9 cellular contexts compared by ENCODE assay signal in genomic region chrX:7088968-7089615, GRCh38. TPM values are rescaled to one million over a fixed set of nuclear protein-coding genes. Genes with fewer than 3 reads are reported as not detected.
DNase-seq lines count a peak whose midpoint lies in the region; ATAC-seq and TF ChIP-seq lines count a peak whose summit lies in the region.
"Had no signal": no experiment of that assay in that cellular context is flagged by ENCODE, and none has a peak within 500 bp of the region (broad histone marks: within the 10 kb centered on the region; RNA-seq: fewer than 3 reads in every experiment).

No MANE protein-coding gene starts in this region.

- H3K27ac ChIP-seq in neural progenitor cell, result no peak overlapping the region

- no peaks in the 10 kb centered on the region for H3F3A ChIP-seq in neural progenitor cell (ENCODE audit: low read depth)

- H3K79me2 ChIP-seq in neural progenitor cell (ENCODE audit: low read depth), result no peaks in the 10 kb centered on the region

- H3K4me1 Mint-ChIP-seq in neural progenitor cell, result peaks cover 43% of the 10 kb centered on the region

- no peak overlapping the region for H3K27ac Mint-ChIP-seq in neural progenitor cell

- H2AFZ ChIP-seq in neural progenitor cell (replicated peaks), result no peak overlapping the region

- H3K9me3 ChIP-seq in neural progenitor cell (ENCODE audit: low read depth), result no peaks in the 10 kb centered on the region

- no peak overlapping the region for H3K4me2 ChIP-seq in neural progenitor cell

- no peaks in the 10 kb centered on the region for H3K27me3 Mint-ChIP-seq in neural progenitor cell (ENCODE audit: insufficient read depth, low read depth)

- peaks cover 6% of the 10 kb centered on the region for H3K4me1 ChIP-seq in neural progenitor cell

- no peak overlapping the region for H3K4me3 Mint-ChIP-seq in neural progenitor cell

- no peaks in the 10 kb centered on the region for H3K27me3 ChIP-seq in neural progenitor cell

- no peaks in the 10 kb centered on the region for H4K20me1 ChIP-seq in neural progenitor cell (ENCODE audit: low read depth)

- DNase-seq in NCI-H2171 treated with DMSO at 0.1 percent for 48 hours (lab: John Stamatoyannopoulos, UW) (peak; percentile 1), NCI-H2171 (lab: John Stamatoyannopoulos, UW) (no peak), activated T-cell treated with anti-CD3 and anti-CD28 coated beads for 1 hour (ENCODE audit: low read depth) (peak; percentile 22), neural progenitor cell (ENCODE audit: low spot score) (peak; percentile 26), retina (no peak), Ammon's horn (ENCODE audit: low spot score) (no peak)

- H3K9ac ChIP-seq in neural progenitor cell, result no peak overlapping the region

- H3K36me3 Mint-ChIP-seq in neural progenitor cell, result peaks cover 13% of the 10 kb centered on the region

- no peak overlapping the region for H3K4me3 ChIP-seq in neural progenitor cell
- H3K4me3 ChIP-seq: lung had no signal

- no peaks in the 10 kb centered on the region for H3K36me3 ChIP-seq in neural progenitor cell

- peak; percentile 30 for TF ChIP-seq CTCF in neural progenitor cell (IDR thresholded peaks at IDR 0.05)

- ATAC-seq in HG03097 (IDR thresholded peaks at IDR 0.05; ENCODE audit: low FRiP score, unreplicated experiment) (peak; percentile 35), GM18519 (IDR thresholded peaks at IDR 0.05; ENCODE audit: low FRiP score, unreplicated experiment) (no peak)

- no peaks in the 10 kb centered on the region for H3K9me3 Mint-ChIP-seq in neural progenitor cell

RNA-seq across cellular contexts. Expression of gene STS, which starts 58.4 kb away (rescaled TPM):
- total RNA-seq in neural progenitor cell (ENCODE audit: low replicate concordance), result 0.97 and 1.1 TPM in 2 replicates

RNA-seq across cellular contexts. Expression of gene PUDP, which starts 58.9 kb away (rescaled TPM):
- total RNA-seq in neural progenitor cell (ENCODE audit: low replicate concordance), result 20.6 and 29.1 TPM in 2 replicates

Comparison
In these comparisons a context has a peak if more than half of its experiments do, and no peak if none do; other contexts are left out.
1. DNase-seq: peak in NCI-H2171 treated with DMSO at 0.1 percent for 48 hours (single experiment), activated T-cell treated with anti-CD3 and anti-CD28 coated beads for 1 hour (single experiment) and neural progenitor cell (single experiment); none in NCI-H2171 (single experiment), retina (single experiment) and Ammon's horn (single experiment).